Comparison of ENCODE assay signal across 1 cellular context in the genomic region with DNA sequence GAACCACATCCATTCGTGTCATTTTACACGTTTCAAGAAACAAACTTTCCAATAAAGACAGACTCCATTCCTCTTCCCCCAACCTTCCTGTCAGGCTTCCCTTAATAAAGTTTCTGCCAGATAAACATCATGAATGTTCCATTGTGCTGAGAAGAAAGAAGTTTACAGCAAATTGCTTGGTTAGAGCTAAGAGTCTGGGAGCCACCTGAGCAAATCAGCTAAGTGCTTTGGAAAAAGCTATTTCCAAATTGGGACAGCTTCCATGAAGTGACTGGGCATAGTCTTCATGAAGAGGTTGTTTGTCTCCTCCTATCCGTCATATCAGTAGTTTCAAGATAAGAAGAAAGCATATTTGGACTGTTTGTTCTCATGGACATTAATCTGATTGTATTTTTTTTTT.
TF ChIP-seq lines count a peak whose summit lies in the region.

No MANE protein-coding gene starts in this region.

TF ChIP-seq in endothelial cell of umbilical vein, 7 proteins besides CTCF, POLR2A, EP300 and RAD21:
- TF ChIP-seq, protein P1, sequence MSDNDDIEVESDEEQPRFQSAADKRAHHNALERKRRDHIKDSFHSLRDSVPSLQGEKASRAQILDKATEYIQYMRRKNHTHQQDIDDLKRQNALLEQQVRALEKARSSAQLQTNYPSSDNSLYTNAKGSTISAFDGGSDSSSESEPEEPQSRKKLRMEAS (IDR thresholded peaks at IDR 0.05; ENCODE audit: insufficient read depth, insufficient read length), result no peak
- TF ChIP-seq GATA2 (IDR thresholded peaks at IDR 0.05; ENCODE audit: insufficient read depth, insufficient read length, low read depth, low read length) (peak; percentile 19), FOS (IDR thresholded peaks at IDR 0.05; ENCODE audit: borderline replicate concordance, insufficient read depth, low read length) (no peak), POLR2AphosphoS5 (IDR thresholded peaks at IDR 0.05; ENCODE audit: insufficient read depth, low read depth, low read length) (no peak)
